ENCODE assay signal across 3 cellular contexts in the genomic region with DNA sequence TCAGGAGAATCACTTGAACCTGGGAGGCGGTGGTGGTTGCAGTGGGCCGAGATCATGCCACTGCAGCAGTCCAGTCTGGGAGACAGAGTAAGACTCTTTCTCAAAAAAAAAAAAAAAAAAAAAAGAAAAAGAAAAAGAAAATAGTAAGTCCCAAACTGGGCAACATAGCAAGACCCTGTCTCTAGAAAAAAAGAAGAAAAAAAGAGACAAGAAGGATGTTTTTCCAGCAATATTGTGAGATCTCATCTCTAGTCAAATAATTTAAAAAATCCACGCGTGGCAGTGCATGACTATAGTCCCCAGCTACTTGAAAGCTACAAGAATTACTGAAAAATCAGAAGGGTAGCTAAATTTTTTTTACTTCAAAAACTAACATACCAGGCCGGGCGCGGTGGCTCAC.
TF ChIP-seq lines count a peak whose summit lies in the region.

No MANE protein-coding gene starts in this region.

TF ChIP-seq in GM23338, 12 proteins besides CTCF, POLR2A, EP300 and RAD21:
- no peak for TF ChIP-seq ZNF331 (CRISPR knock-in tag; IDR thresholded peaks at IDR 0.05; ENCODE audit: low read depth)
TF ChIP-seq in GM23338: peak in this region for 0.

TF ChIP-seq in HEK293, 187 proteins besides CTCF, POLR2A, EP300 and RAD21:
- TF ChIP-seq, protein P1, sequence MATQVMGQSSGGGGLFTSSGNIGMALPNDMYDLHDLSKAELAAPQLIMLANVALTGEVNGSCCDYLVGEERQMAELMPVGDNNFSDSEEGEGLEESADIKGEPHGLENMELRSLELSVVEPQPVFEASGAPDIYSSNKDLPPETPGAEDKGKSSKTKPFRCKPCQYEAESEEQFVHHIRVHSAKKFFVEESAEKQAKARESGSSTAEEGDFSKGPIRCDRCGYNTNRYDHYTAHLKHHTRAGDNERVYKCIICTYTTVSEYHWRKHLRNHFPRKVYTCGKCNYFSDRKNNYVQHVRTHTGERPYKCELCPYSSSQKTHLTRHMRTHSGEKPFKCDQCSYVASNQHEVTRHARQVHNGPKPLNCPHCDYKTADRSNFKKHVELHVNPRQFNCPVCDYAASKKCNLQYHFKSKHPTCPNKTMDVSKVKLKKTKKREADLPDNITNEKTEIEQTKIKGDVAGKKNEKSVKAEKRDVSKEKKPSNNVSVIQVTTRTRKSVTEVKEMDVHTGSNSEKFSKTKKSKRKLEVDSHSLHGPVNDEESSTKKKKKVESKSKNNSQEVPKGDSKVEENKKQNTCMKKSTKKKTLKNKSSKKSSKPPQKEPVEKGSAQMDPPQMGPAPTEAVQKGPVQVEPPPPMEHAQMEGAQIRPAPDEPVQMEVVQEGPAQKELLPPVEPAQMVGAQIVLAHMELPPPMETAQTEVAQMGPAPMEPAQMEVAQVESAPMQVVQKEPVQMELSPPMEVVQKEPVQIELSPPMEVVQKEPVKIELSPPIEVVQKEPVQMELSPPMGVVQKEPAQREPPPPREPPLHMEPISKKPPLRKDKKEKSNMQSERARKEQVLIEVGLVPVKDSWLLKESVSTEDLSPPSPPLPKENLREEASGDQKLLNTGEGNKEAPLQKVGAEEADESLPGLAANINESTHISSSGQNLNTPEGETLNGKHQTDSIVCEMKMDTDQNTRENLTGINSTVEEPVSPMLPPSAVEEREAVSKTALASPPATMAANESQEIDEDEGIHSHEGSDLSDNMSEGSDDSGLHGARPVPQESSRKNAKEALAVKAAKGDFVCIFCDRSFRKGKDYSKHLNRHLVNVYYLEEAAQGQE (tag by site-specific recombination; IDR thresholded peaks at IDR 0.05): no peak
- no peak for TF ChIP-seq ZNF76 (tag by site-specific recombination; IDR thresholded peaks at IDR 0.05; ENCODE audit: borderline replicate concordance, low read depth)
- TF ChIP-seq KLF7 (tag by site-specific recombination; IDR thresholded peaks at IDR 0.05; ENCODE audit: borderline replicate concordance): no peak
- TF ChIP-seq ZNF600 (tag by site-specific recombination; IDR thresholded peaks at IDR 0.05): no peak
- no peak for TF ChIP-seq ZNF785 (tag by site-specific recombination; IDR thresholded peaks at IDR 0.05)
- no peak for TF ChIP-seq ZNF169 (tag by site-specific recombination; IDR thresholded peaks at IDR 0.05)
- TF ChIP-seq ZNF121 (tag by site-specific recombination; IDR thresholded peaks at IDR 0.05): peak; percentile 72
- no peak for TF ChIP-seq SP3 (tag by site-specific recombination; IDR thresholded peaks at IDR 0.05)

TF ChIP-seq in K562, 482 proteins besides CTCF, POLR2A, EP300 and RAD21:
- TF ChIP-seq, protein P2, sequence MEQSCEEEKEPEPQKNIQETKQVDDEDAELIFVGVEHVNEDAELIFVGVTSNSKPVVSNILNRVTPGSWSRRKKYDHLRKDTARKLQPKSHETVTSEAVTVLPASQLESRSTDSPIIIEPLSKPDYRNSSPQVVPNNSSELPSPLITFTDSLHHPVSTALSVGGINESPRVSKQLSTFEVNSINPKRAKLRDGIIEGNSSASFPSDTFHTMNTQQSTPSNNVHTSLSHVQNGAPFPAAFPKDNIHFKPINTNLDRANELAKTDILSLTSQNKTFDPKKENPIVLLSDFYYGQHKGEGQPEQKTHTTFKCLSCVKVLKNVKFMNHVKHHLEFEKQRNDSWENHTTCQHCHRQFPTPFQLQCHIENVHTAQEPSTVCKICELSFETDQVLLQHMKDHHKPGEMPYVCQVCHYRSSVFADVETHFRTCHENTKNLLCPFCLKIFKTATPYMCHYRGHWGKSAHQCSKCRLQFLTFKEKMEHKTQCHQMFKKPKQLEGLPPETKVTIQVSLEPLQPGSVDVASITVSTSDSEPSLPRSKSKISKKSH (CRISPR knock-in tag; IDR thresholded peaks at IDR 0.05): no peak
- TF ChIP-seq ZNF121 (CRISPR knock-in tag; conservative IDR thresholded peaks at IDR 0.05) (peak; percentile 52), LCOR (CRISPR knock-in tag; IDR thresholded peaks at IDR 0.05) (no peak), ZNF77 (CRISPR knock-in tag; IDR thresholded peaks at IDR 0.05) (no peak)
